In the genomic region with DNA sequence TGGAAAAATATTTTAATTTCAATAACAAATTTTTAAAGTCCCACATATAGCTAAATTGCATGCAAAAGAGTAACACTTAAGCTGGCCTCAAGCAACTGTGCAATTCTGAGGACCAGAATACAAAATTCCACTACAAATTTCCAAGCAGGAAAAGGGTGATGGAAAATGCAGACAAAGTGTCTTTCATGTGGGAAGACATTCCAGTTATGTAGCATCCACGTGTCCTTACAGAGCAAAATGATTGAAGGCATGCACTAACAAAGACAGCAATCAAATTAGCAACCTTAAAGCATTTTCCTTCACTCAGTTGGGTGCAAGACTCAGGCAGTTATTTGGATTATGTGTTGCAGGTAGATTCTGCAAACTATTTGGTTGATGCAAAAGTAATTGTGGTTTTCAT, we compare ENCODE assay signal across 22 cellular contexts.
"Had no signal": no experiment of that assay in that cellular context is flagged by ENCODE, and none has a peak within 500 bp of the region (broad histone marks: within the 10 kb centered on the region; RNA-seq: fewer than 3 reads in every experiment).

No MANE protein-coding gene starts in this region.

- H3K4me2 ChIP-seq: hepatocyte had no signal

- H2AFZ ChIP-seq: hepatocyte had no signal

- H3K4me3 ChIP-seq: coronary artery, dorsolateral prefrontal cortex, esophagus squamous epithelium, gastroesophageal sphincter, heart left ventricle, hepatocyte, left lung, lower lobe of right lung, mucosa of descending colon had no signal

- DNase-seq: dermis blood vessel endothelial cell; dorsolateral prefrontal cortex; effector CD4-positive, alpha-beta T cell; effector memory CD4-positive, alpha-beta T cell; esophagus squamous epithelium; foreskin fibroblast; heart left ventricle; hypothalamus; immature natural killer cell; left cardiac atrium; left lung; left ventricle myocardium superior; lower lobe of right lung; mesenchymal stem cell; mucosa of descending colon had no signal

- FAIRE-seq: colon, endothelial cell of umbilical vein, frontal cortex, keratinocyte had no signal

- ATAC-seq: gastroesophageal sphincter, heart left ventricle, left cardiac atrium, left lung, left ventricle myocardium superior, lower lobe of right lung, mucosa of descending colon had no signal

- H3K36me3 ChIP-seq: esophagus squamous epithelium, gastroesophageal sphincter, heart left ventricle, left lung, lower lobe of right lung had no signal

- H3K79me2 ChIP-seq: hepatocyte had no signal

- H3K9me3 ChIP-seq: esophagus squamous epithelium, gastroesophageal sphincter, heart left ventricle, left lung, lower lobe of right lung, mucosa of descending colon had no signal

- H3K27ac ChIP-seq: coronary artery, dorsolateral prefrontal cortex, esophagus squamous epithelium, gastroesophageal sphincter, heart left ventricle, hepatocyte, left lung, lower lobe of right lung had no signal

- H3K27me3 ChIP-seq: esophagus squamous epithelium, gastroesophageal sphincter, heart left ventricle, hepatocyte, left lung had no signal

- H3K4me1 ChIP-seq: esophagus squamous epithelium, gastroesophageal sphincter, left lung, lower lobe of right lung had no signal
